Comparison of ENCODE assay signal across 8 cellular contexts in the genomic region with DNA sequence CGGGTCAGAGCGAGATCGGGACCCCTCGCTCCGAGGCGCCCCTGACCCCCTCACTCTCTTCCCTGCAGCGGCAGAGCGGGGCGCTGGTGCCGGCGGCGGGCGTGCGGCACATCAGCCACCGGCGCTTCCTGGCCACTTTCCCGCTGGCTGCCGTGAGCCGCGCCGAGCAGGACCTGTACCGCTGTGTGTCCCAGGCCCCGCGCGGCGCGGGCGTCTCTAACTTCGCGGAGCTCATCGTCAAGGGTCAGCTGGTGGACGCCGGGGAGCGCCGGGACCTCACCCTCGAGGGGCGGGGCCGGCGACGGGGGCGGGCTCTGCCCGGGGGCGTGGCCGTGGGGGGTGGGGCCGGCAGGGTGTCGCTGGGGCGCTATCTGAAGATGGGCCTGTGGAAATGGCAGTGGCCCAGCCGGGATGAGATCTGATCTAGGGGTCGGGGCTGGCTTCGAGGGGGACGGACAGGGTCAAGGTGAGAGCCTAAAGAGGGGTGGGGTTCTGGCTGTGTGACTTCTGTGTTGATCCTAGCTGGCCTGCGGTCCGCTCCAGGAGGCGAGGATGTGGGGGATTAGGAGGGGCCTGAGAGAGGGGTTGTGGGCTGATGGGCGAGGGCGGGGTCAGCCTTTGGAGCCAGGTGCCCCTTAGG. TPM values are rescaled to one million over a fixed set of nuclear protein-coding genes. Genes with fewer than 3 reads are reported as not detected.
DNase-seq lines count a peak whose midpoint lies in the region; ATAC-seq and TF ChIP-seq lines count a peak whose summit lies in the region.

No MANE protein-coding gene starts in this region.

- POLR2A ChIA-PET in activated naive CD8-positive, alpha-beta T cell treated with anti-CD3 and anti-CD28 coated beads, Interleukin-2, amount 10 ng/mL, durations not matched to agents 7 days and 5 days (lab: Charles Lee): no interaction called here

- H3K9me3 Mint-ChIP-seq in activated naive CD8-positive, alpha-beta T cell treated with anti-CD3 and anti-CD28 coated beads, Interleukin-2, amount 10 ng/mL, durations not matched to agents 7 days and 5 days: no peaks in the 10 kb centered on the region

- H3K4me1 Mint-ChIP-seq in activated naive CD8-positive, alpha-beta T cell treated with anti-CD3 and anti-CD28 coated beads, Interleukin-2, amount 10 ng/mL, durations not matched to agents 7 days and 5 days: peaks cover 5% of the 10 kb centered on the region

- no peak overlapping the region for H3K27ac Mint-ChIP-seq in activated naive CD8-positive, alpha-beta T cell treated with anti-CD3 and anti-CD28 coated beads, Interleukin-2, amount 10 ng/mL, durations not matched to agents 7 days and 5 days

- no peak overlapping the region for H3K9ac ChIP-seq in Karpas-422 (ENCODE audit: low read length)

- H3K4me2 ChIP-seq in Karpas-422 (ENCODE audit: low read depth, low read length, poor library complexity, severe bottlenecking): no peak overlapping the region

- no peaks in the 10 kb centered on the region for H3K36me3 Mint-ChIP-seq in activated naive CD8-positive, alpha-beta T cell treated with anti-CD3 and anti-CD28 coated beads, Interleukin-2, amount 10 ng/mL, durations not matched to agents 7 days and 5 days

- H3K27me3 ChIP-seq in Karpas-422 (ENCODE audit: low read length) (no peaks in the 10 kb centered on the region), right cardiac atrium (ENCODE audit: control insufficient read depth, insufficient read depth) (no peaks in the 10 kb centered on the region), sigmoid colon (peaks cover 0 to 28% (median 10%) of the 10 kb centered on the region in 3 donors)

- no peak overlapping the region for H3K4me3 ChIP-seq in Karpas-422 (ENCODE audit: low read length)
- H3K4me3 ChIP-seq in right cardiac atrium (ENCODE audit: low read length): peak overlapping the region; percentile 37
- peak overlapping the region; percentile 23 to 59 (median 52) for H3K4me3 ChIP-seq in sigmoid colon

- no peaks in the 10 kb centered on the region for H3K9me3 ChIP-seq in Karpas-422 (ENCODE audit: low read length)
- no peaks in the 10 kb centered on the region for H3K9me3 ChIP-seq in right cardiac atrium (ENCODE audit: control insufficient read depth, low read length)
- H3K9me3 ChIP-seq in sigmoid colon: no peaks in the 10 kb centered on the region

- peak overlapping the region; percentile 84 for H3K4me3 Mint-ChIP-seq in activated naive CD8-positive, alpha-beta T cell treated with anti-CD3 and anti-CD28 coated beads, Interleukin-2, amount 10 ng/mL, durations not matched to agents 7 days and 5 days

- no peak for TF ChIP-seq POLR2A in sigmoid colon (IDR thresholded peaks at IDR 0.05)

- 3% methylated on average over 56 of the region's 56 CpGs for WGBS in right cardiac atrium
- WGBS in sigmoid colon, 2 donors: 4 to 6% methylated on average over 56 of the region's 56 CpGs

- no peaks in the 10 kb centered on the region for H3K79me2 ChIP-seq in Karpas-422 (ENCODE audit: low read length)

- no peaks in the 10 kb centered on the region for H3K36me3 ChIP-seq in Karpas-422 (ENCODE audit: insufficient read depth, low read length)
- H3K36me3 ChIP-seq in sigmoid colon: no peaks in the 10 kb centered on the region

- peak; percentile 93 for DNase-seq in AG08396 (ENCODE audit: low spot score)
- DNase-seq in Karpas-422: peak; percentile 31
- DNase-seq in activated naive CD8-positive, alpha-beta T cell treated with anti-CD3 and anti-CD28 coated beads, Interleukin-2, amount 10 ng/mL, durations not matched to agents 7 days and 5 days: peak; percentile 68
- peak; percentile 69 to 90 (median 89) for DNase-seq in right cardiac atrium
- DNase-seq in sigmoid colon: peak; percentile 78
- DNase-seq in RKO (ENCODE audit: low spot score): no peak
- DNase-seq in globus pallidus (ENCODE audit: low spot score): no peak

- no peak overlapping the region for H2AFZ ChIP-seq in Karpas-422 (ENCODE audit: low read length)

- peak; percentile 75 for ATAC-seq in activated naive CD8-positive, alpha-beta T cell treated with anti-CD3 and anti-CD28 coated beads, Interleukin-2, amount 10 ng/mL, durations not matched to agents 7 days and 5 days (ENCODE audit: low read depth)
- ATAC-seq in right cardiac atrium (peak; percentile 86 to 90), GM18858 (IDR thresholded peaks at IDR 0.05; ENCODE audit: unreplicated experiment) (no peak)

- H3K27ac ChIP-seq in Karpas-422 (ENCODE audit: low read length) (no peak overlapping the region), right cardiac atrium (ENCODE audit: low read length) (no peak overlapping the region), sigmoid colon (peak overlapping the region in 1 of 4 donors; percentile 49)

- intact Hi-C loops in right cardiac atrium (cut with DNase I) (loop anchor here in 2 of 4 donors (10.0 kb wide), 2 partner anchors 75 to 845 kb away; no protein-coding TSS in a partner anchor), sigmoid colon (cut with DNase I) (no loop called here)

- H3K9me2 ChIP-seq in Karpas-422 (replicated peaks; ENCODE audit: insufficient read depth, low read length): no peaks in the 10 kb centered on the region

- no peaks in the 10 kb centered on the region for H4K20me1 ChIP-seq in Karpas-422 (ENCODE audit: insufficient read depth, low read depth, low read length)

- no peak for TF ChIP-seq EP300 in sigmoid colon (IDR thresholded peaks at IDR 0.05)

- peaks cover 46% of the 10 kb centered on the region for H3K27me3 Mint-ChIP-seq in activated naive CD8-positive, alpha-beta T cell treated with anti-CD3 and anti-CD28 coated beads, Interleukin-2, amount 10 ng/mL, durations not matched to agents 7 days and 5 days

- H3K4me1 ChIP-seq in Karpas-422 (ENCODE audit: low read length): no peaks in the 10 kb centered on the region
- peaks cover 4% of the 10 kb centered on the region for H3K4me1 ChIP-seq in right cardiac atrium (ENCODE audit: control insufficient read depth, insufficient read depth, low read length)
- peaks cover 0 to 25% (median 16%) of the 10 kb centered on the region in 4 donors for H3K4me1 ChIP-seq in sigmoid colon

- no peak for TF ChIP-seq CTCF in sigmoid colon (IDR thresholded peaks at IDR 0.05)

RNA-seq across cellular contexts. Expression of a gene that starts 23.6 kb away (rescaled TPM):
- 1.1 TPM in 1 of 2 replicates, not detected in the other for total RNA-seq in Karpas-422 (2014; rRNA removed; shearing (Covaris generic); ENCODE audit: low replicate concordance)
- total RNA-seq in activated naive CD8-positive, alpha-beta T cell treated with anti-CD3 and anti-CD28 coated beads, Interleukin-2, amount 10 ng/mL, durations not matched to agents 7 days and 5 days: under 1 TPM; 0.54 to 0.69 TPM
- total RNA-seq in right cardiac atrium (10 to 100 TPM; 13.7 to 29.9 (median 22.9) TPM), sigmoid colon (10 to 100 TPM in 3 of 4 donors, 1 to 10 TPM in 1; 8.2 to 35.7 (median 25.1) TPM)
- polyA plus RNA-seq in right cardiac atrium (24.6 TPM), sigmoid colon (1 to 10 TPM in 2 of 3 donors, under 1 TPM in 1; 0.92 to 7.9 (median 1.8) TPM)

RNA-seq across cellular contexts. Expression of a gene that starts 29.2 kb away (rescaled TPM):
- 25.3 and 26.2 TPM in 2 replicates for total RNA-seq in Karpas-422 (2014; rRNA removed; shearing (Covaris generic); ENCODE audit: low replicate concordance)
- 10 to 100 TPM; 17.0 to 17.1 TPM for total RNA-seq in activated naive CD8-positive, alpha-beta T cell treated with anti-CD3 and anti-CD28 coated beads, Interleukin-2, amount 10 ng/mL, durations not matched to agents 7 days and 5 days
- total RNA-seq in right cardiac atrium: 10 to 100 TPM; 21.0 to 33.7 (median 24.7) TPM
- 36.0 TPM for polyA plus RNA-seq in right cardiac atrium
- total RNA-seq in sigmoid colon: 10 to 100 TPM in 3 of 4 donors, 1 to 10 TPM in 1; 9.2 to 26.6 (median 18.5) TPM
- 10 to 100 TPM; 10.4 to 17.7 (median 12.6) TPM for polyA plus RNA-seq in sigmoid colon

Comparison
In these comparisons a context has a peak if more than half of its experiments do, and no peak if none do; other contexts are left out.
1. DNase-seq: peak in AG08396 (single experiment), Karpas-422 (single experiment), activated naive CD8-positive, alpha-beta T cell treated with anti-CD3 and anti-CD28 coated beads, Interleukin-2, amount 10 ng/mL, durations not matched to agents 7 days and 5 days (single experiment), right cardiac atrium (3 of 3) and sigmoid colon (single experiment); none in RKO (single experiment) and globus pallidus (single experiment).